Comparison of ENCODE assay signal across 3 cellular contexts in the genomic region with DNA sequence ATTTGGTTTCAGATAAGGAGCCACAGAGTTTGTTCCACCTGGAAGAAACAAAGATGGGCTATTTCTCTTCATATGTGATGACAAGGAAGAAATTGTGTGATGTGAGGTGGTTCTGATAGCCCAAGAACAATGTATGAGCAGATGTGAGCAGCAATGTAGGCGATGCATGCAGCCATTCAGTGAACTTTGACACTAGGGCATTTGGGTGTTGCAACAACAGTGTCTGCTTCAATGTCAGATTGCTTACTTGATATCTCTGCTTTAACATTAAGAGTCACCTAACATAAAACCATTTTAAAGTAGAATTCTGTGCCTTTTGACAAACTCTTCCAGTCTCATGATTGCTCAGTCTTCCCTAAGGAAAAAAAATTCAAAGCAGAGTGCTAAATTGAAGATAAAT.
TF ChIP-seq lines count a peak whose summit lies in the region.

No MANE protein-coding gene starts in this region.

TF ChIP-seq in SK-N-SH, 30 proteins besides CTCF, POLR2A, EP300 and RAD21 (continued from another document):
- TF ChIP-seq, protein P1, sequence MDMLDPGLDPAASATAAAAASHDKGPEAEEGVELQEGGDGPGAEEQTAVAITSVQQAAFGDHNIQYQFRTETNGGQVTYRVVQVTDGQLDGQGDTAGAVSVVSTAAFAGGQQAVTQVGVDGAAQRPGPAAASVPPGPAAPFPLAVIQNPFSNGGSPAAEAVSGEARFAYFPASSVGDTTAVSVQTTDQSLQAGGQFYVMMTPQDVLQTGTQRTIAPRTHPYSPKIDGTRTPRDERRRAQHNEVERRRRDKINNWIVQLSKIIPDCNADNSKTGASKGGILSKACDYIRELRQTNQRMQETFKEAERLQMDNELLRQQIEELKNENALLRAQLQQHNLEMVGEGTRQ (IDR thresholded peaks at IDR 0.05; ENCODE audit: borderline replicate concordance, low read depth, low read length): no peak
- no peak for TF ChIP-seq POLR2AphosphoS5 (IDR thresholded peaks at IDR 0.05; ENCODE audit: low read depth, low read length)
- TF ChIP-seq, protein P2, sequence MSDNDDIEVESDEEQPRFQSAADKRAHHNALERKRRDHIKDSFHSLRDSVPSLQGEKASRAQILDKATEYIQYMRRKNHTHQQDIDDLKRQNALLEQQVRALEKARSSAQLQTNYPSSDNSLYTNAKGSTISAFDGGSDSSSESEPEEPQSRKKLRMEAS (IDR thresholded peaks at IDR 0.05; ENCODE audit: low read depth): no peak
- TF ChIP-seq NFIC (IDR thresholded peaks at IDR 0.05; ENCODE audit: borderline replicate concordance): no peak
- TF ChIP-seq PBX3 (IDR thresholded peaks at IDR 0.05): no peak
- TF ChIP-seq GABPA (IDR thresholded peaks at IDR 0.05; ENCODE audit: low read depth): no peak
- no peak for TF ChIP-seq NRF1 (IDR thresholded peaks at IDR 0.05; ENCODE audit: low read depth, low read length)
- TF ChIP-seq, protein P3, sequence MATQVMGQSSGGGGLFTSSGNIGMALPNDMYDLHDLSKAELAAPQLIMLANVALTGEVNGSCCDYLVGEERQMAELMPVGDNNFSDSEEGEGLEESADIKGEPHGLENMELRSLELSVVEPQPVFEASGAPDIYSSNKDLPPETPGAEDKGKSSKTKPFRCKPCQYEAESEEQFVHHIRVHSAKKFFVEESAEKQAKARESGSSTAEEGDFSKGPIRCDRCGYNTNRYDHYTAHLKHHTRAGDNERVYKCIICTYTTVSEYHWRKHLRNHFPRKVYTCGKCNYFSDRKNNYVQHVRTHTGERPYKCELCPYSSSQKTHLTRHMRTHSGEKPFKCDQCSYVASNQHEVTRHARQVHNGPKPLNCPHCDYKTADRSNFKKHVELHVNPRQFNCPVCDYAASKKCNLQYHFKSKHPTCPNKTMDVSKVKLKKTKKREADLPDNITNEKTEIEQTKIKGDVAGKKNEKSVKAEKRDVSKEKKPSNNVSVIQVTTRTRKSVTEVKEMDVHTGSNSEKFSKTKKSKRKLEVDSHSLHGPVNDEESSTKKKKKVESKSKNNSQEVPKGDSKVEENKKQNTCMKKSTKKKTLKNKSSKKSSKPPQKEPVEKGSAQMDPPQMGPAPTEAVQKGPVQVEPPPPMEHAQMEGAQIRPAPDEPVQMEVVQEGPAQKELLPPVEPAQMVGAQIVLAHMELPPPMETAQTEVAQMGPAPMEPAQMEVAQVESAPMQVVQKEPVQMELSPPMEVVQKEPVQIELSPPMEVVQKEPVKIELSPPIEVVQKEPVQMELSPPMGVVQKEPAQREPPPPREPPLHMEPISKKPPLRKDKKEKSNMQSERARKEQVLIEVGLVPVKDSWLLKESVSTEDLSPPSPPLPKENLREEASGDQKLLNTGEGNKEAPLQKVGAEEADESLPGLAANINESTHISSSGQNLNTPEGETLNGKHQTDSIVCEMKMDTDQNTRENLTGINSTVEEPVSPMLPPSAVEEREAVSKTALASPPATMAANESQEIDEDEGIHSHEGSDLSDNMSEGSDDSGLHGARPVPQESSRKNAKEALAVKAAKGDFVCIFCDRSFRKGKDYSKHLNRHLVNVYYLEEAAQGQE (IDR thresholded peaks at IDR 0.05; ENCODE audit: low read depth, low read length): no peak
- no peak for TF ChIP-seq FOXJ3 (CRISPR knock-in tag; IDR thresholded peaks at IDR 0.05)
- no peak for TF ChIP-seq SIN3A (IDR thresholded peaks at IDR 0.05; ENCODE audit: borderline replicate concordance, low read depth, low read length)
- no peak for TF ChIP-seq FOSL2 (IDR thresholded peaks at IDR 0.05; ENCODE audit: borderline replicate concordance, low read depth)
- TF ChIP-seq ELF1 (IDR thresholded peaks at IDR 0.05): no peak
- no peak for TF ChIP-seq RFX5 (IDR thresholded peaks at IDR 0.05; ENCODE audit: low read length)
- no peak for TF ChIP-seq FOXM1 (IDR thresholded peaks at IDR 0.05; ENCODE audit: low read depth)

TF ChIP-seq in SK-N-SH treated with all-trans-retinoic acid at 6 μM for 48 hours, 23 proteins besides CTCF, POLR2A, EP300 and RAD21 (continued from another document):
- TF ChIP-seq, protein P4, sequence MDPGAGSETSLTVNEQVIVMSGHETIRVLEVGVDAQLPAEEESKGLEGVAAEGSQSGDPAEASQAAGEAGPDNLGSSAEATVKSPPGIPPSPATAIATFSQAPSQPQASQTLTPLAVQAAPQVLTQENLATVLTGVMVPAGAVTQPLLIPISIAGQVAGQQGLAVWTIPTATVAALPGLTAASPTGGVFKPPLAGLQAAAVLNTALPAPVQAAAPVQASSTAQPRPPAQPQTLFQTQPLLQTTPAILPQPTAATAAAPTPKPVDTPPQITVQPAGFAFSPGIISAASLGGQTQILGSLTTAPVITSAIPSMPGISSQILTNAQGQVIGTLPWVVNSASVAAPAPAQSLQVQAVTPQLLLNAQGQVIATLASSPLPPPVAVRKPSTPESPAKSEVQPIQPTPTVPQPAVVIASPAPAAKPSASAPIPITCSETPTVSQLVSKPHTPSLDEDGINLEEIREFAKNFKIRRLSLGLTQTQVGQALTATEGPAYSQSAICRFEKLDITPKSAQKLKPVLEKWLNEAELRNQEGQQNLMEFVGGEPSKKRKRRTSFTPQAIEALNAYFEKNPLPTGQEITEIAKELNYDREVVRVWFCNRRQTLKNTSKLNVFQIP (CRISPR knock-in tag; IDR thresholded peaks at IDR 0.05; ENCODE audit: borderline replicate concordance, low read depth): no peak
- no peak for TF ChIP-seq TOX (CRISPR knock-in tag; IDR thresholded peaks at IDR 0.05; ENCODE audit: borderline replicate concordance)
- TF ChIP-seq ESRRG (CRISPR knock-in tag; IDR thresholded peaks at IDR 0.05): no peak
- TF ChIP-seq ARNTL (CRISPR knock-in tag; IDR thresholded peaks at IDR 0.05; ENCODE audit: borderline replicate concordance, low read depth): no peak
- no peak for TF ChIP-seq ISL1 (CRISPR knock-in tag; IDR thresholded peaks at IDR 0.05)
- no peak for TF ChIP-seq ZNF565 (CRISPR knock-in tag; conservative IDR thresholded peaks at IDR 0.05; ENCODE audit: low read depth)
- TF ChIP-seq BACH2 (CRISPR knock-in tag; IDR thresholded peaks at IDR 0.05; ENCODE audit: borderline replicate concordance): no peak
- no peak for TF ChIP-seq ZFP3 (CRISPR knock-in tag; IDR thresholded peaks at IDR 0.05)

TF ChIP-seq in HepG2, 621 proteins besides CTCF, POLR2A, EP300 and RAD21 (continued from another document):
- TF ChIP-seq, protein P1 (IDR thresholded peaks at IDR 0.05; ENCODE audit: low read depth, low read length): no peak
- TF ChIP-seq, protein P1 (CRISPR knock-in tag; IDR thresholded peaks at IDR 0.05; ENCODE audit: borderline replicate concordance): no peak
- TF ChIP-seq ZNF12 (CRISPR knock-in tag; IDR thresholded peaks at IDR 0.05) (peak; percentile 91; the same call in 1 of the 2 replicates), ZNF24 (IDR thresholded peaks at IDR 0.05) (no peak), ADNP (CRISPR knock-in tag; IDR thresholded peaks at IDR 0.05) (no peak), POLR2AphosphoS2 (IDR thresholded peaks at IDR 0.05; ENCODE audit: low read depth, low read length) (no peak), ZFP36L2 (CRISPR knock-in tag; IDR thresholded peaks at IDR 0.05) (no peak), ZFX (CRISPR knock-in tag; IDR thresholded peaks at IDR 0.05; ENCODE audit: low read depth) (no peak), CEBPG (CRISPR knock-in tag; IDR thresholded peaks at IDR 0.05) (peak; percentile 44), HNRNPL (IDR thresholded peaks at IDR 0.05; ENCODE audit: low read depth, low read length) (no peak), BRCA1 (CRISPR knock-in tag; IDR thresholded peaks at IDR 0.05) (no peak), HNF4A (CRISPR knock-in tag; IDR thresholded peaks at IDR 0.05) (peak; percentile 53; the same call in 1 of the 2 replicates), CEBPB (IDR thresholded peaks at IDR 0.05; ENCODE audit: borderline replicate concordance, low read depth, low read length) (peak; percentile 66; the same call in 1 of the 2 replicates), RARA (CRISPR knock-in tag; IDR thresholded peaks at IDR 0.05) (no peak), HOXD1 (CRISPR knock-in tag; IDR thresholded peaks at IDR 0.05) (no peak)
- TF ChIP-seq, protein P5, sequence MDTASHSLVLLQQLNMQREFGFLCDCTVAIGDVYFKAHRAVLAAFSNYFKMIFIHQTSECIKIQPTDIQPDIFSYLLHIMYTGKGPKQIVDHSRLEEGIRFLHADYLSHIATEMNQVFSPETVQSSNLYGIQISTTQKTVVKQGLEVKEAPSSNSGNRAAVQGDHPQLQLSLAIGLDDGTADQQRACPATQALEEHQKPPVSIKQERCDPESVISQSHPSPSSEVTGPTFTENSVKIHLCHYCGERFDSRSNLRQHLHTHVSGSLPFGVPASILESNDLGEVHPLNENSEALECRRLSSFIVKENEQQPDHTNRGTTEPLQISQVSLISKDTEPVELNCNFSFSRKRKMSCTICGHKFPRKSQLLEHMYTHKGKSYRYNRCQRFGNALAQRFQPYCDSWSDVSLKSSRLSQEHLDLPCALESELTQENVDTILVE (CRISPR knock-in tag; IDR thresholded peaks at IDR 0.05): no peak
